In genomic region chr10:18607503-18607902, GRCh38 we compare ENCODE assay signal across 9 cellular contexts. TPM values are rescaled to one million over a fixed set of nuclear protein-coding genes. Genes with fewer than 3 reads are reported as not detected.
DNase-seq lines count a peak whose midpoint lies in the region; ATAC-seq and TF ChIP-seq lines count a peak whose summit lies in the region.
"Had no signal": no experiment of that assay in that cellular context is flagged by ENCODE, and none has a peak within 500 bp of the region (broad histone marks: within the 10 kb centered on the region; RNA-seq: fewer than 3 reads in every experiment).

No MANE protein-coding gene starts in this region.

- H3K4me3 Mint-ChIP-seq in natural killer cell treated with Interleukin-12 subunit alpha and Interleukin-12 subunit beta and Interleukin-15 and Interleukin-18, amount 100 ng/mL, for 72 hours, result no peak overlapping the region

- TF ChIP-seq CTCF in GM12864 (IDR thresholded peaks at IDR 0.05; ENCODE audit: low read depth, low read length, missing control alignments), result no peak

- no peak overlapping the region for H3K27ac Mint-ChIP-seq in natural killer cell treated with Interleukin-12 subunit alpha and Interleukin-12 subunit beta and Interleukin-15 and Interleukin-18, amount 100 ng/mL, for 72 hours

- no peaks in the 10 kb centered on the region for H3K27me3 Mint-ChIP-seq in natural killer cell treated with Interleukin-12 subunit alpha and Interleukin-12 subunit beta and Interleukin-15 and Interleukin-18, amount 100 ng/mL, for 72 hours

- H3K36me3 Mint-ChIP-seq in natural killer cell treated with Interleukin-12 subunit alpha and Interleukin-12 subunit beta and Interleukin-15 and Interleukin-18, amount 100 ng/mL, for 72 hours, result peaks cover 2% of the 10 kb centered on the region

- DNase-seq in 8988T (peak; percentile 23), GM12864 (ENCODE audit: low read depth) (peak; percentile 18), NCI-H226 (peak; percentile 54), erythroblast (lab: John Stamatoyannopoulos, UW) (peak; percentile 44 to 69)
- DNase-seq in natural killer cell treated with Interleukin-12 subunit alpha and Interleukin-12 subunit beta and Interleukin-15 and Interleukin-18, amount 100 ng/mL, for 72 hours (ENCODE audit: low spot score), result no peak

- no peaks in the 10 kb centered on the region for H3K4me1 Mint-ChIP-seq in natural killer cell treated with Interleukin-12 subunit alpha and Interleukin-12 subunit beta and Interleukin-15 and Interleukin-18, amount 100 ng/mL, for 72 hours (ENCODE audit: low read depth in 2 of 2)

- H3K9me3 Mint-ChIP-seq in natural killer cell treated with Interleukin-12 subunit alpha and Interleukin-12 subunit beta and Interleukin-15 and Interleukin-18, amount 100 ng/mL, for 72 hours, result no peaks in the 10 kb centered on the region

- no peak for TF ChIP-seq POLR2A in erythroblast (IDR thresholded peaks at IDR 0.05; ENCODE audit: low read length)

- no peak overlapping the region for H3K4me3 ChIP-seq in GM12864 (ENCODE audit: low read depth, low read length)
- H3K4me3 ChIP-seq: heart right ventricle had no signal

- ATAC-seq in HG03175 (IDR thresholded peaks at IDR 0.05; ENCODE audit: unreplicated experiment), result no peak
- ATAC-seq in GM19467 (IDR thresholded peaks at IDR 0.05; ENCODE audit: unreplicated experiment), result no peak
- no peak for ATAC-seq in natural killer cell treated with Interleukin-12 subunit alpha and Interleukin-12 subunit beta and Interleukin-15 and Interleukin-18, amount 100 ng/mL, for 72 hours
- ATAC-seq in GM21381 (IDR thresholded peaks at IDR 0.05; ENCODE audit: unreplicated experiment), result no peak

RNA-seq across cellular contexts. Expression of gene NSUN6, which starts 43.9 kb away (rescaled TPM):
- 10 to 100 TPM; 14.1 to 23.6 TPM for total RNA-seq in natural killer cell treated with Interleukin-12 subunit alpha and Interleukin-12 subunit beta and Interleukin-15 and Interleukin-18, amount 100 ng/mL, for 72 hours

RNA-seq across cellular contexts. Expression of gene ARL5B, which starts 51.7 kb away (rescaled TPM):
- 1 to 10 TPM; 7.6 to 7.7 TPM for total RNA-seq in natural killer cell treated with Interleukin-12 subunit alpha and Interleukin-12 subunit beta and Interleukin-15 and Interleukin-18, amount 100 ng/mL, for 72 hours
